In genomic region chr10:101894742-101895141, GRCh38 we compare ENCODE assay signal across 17 cellular contexts. TPM values are rescaled to one million over a fixed set of nuclear protein-coding genes. Genes with fewer than 3 reads are reported as not detected.
"Had no signal": no experiment of that assay in that cellular context is flagged by ENCODE, and none has a peak within 500 bp of the region (broad histone marks: within the 10 kb centered on the region; RNA-seq: fewer than 3 reads in every experiment).

No MANE protein-coding gene starts in this region.

- H3K27ac Mint-ChIP-seq: activated B cell treated with CpG ODN at 0.5 μM for 24 hours; activated CD4-positive, alpha-beta T cell treated with anti-CD3 and anti-CD28 coated beads, Interleukin-2, amount 10 ng/mL, durations not matched to agents 24 days and 14 days; activated naive CD8-positive, alpha-beta T cell treated with anti-CD3 and anti-CD28 coated beads, Interleukin-2, amount 50 U/mL, for 24 hours; activated T-helper 1 cell treated with anti-CD3 and anti-CD28 coated beads, Interleukin-12 subunit alpha, Interleukin-12 subunit beta, Interleukin-2, Interleukin-4 antibody, amounts not matched to agents 30 ng/mL and 10 ng/mL and 1 ng/mL, durations not matched to agents 14 hours and 24 hours and 36 hours had no signal

- H3K27me3 ChIP-seq: ascending aorta, breast epithelium, dorsolateral prefrontal cortex, tibial nerve, uterus had no signal

- DNase-seq: activated B cell treated with CpG ODN at 0.5 μM for 24 hours; activated CD4-positive, alpha-beta T cell treated with anti-CD3 and anti-CD28 coated beads, Interleukin-2, amount 10 ng/mL, durations not matched to agents 24 days and 14 days; activated naive CD8-positive, alpha-beta T cell treated with anti-CD3 and anti-CD28 coated beads, Interleukin-2, amount 50 U/mL, for 24 hours; dorsolateral prefrontal cortex; immature natural killer cell; mammary epithelial cell; mucosa of descending colon; naive thymus-derived CD8-positive, alpha-beta T cell; posterior cingulate gyrus; small intestine; stimulated activated CD4-positive, alpha-beta T cell treated with anti-CD3 and anti-CD28 coated beads, Interleukin-4, amount 100 ng/mL, for 24 hours; stimulated activated naive CD4-positive, alpha-beta T cell; uterus had no signal

- H3K9me3 ChIP-seq: ascending aorta, breast epithelium, mucosa of descending colon, tibial nerve, uterus had no signal

- H3K36me3 ChIP-seq: ascending aorta, breast epithelium, tibial nerve, uterus had no signal

- H3K4me3 Mint-ChIP-seq: activated B cell treated with CpG ODN at 0.5 μM for 24 hours; activated CD4-positive, alpha-beta T cell treated with anti-CD3 and anti-CD28 coated beads, Interleukin-2, amount 10 ng/mL, durations not matched to agents 24 days and 14 days; activated naive CD8-positive, alpha-beta T cell treated with anti-CD3 and anti-CD28 coated beads, Interleukin-2, amount 50 U/mL, for 24 hours; activated T-helper 1 cell treated with anti-CD3 and anti-CD28 coated beads, Interleukin-12 subunit alpha, Interleukin-12 subunit beta, Interleukin-2, Interleukin-4 antibody, amounts not matched to agents 30 ng/mL and 10 ng/mL and 1 ng/mL, durations not matched to agents 14 hours and 24 hours and 36 hours; immature natural killer cell; naive thymus-derived CD8-positive, alpha-beta T cell had no signal

- ATAC-seq: activated naive CD8-positive, alpha-beta T cell treated with anti-CD3 and anti-CD28 coated beads, Interleukin-2, amount 50 U/mL, for 24 hours; mucosa of descending colon; naive thymus-derived CD8-positive, alpha-beta T cell had no signal

- H3K27ac ChIP-seq: ascending aorta, breast epithelium, dorsolateral prefrontal cortex, tibial nerve, uterus had no signal

- H3K4me3 ChIP-seq: ascending aorta, breast epithelium, dorsolateral prefrontal cortex, mucosa of descending colon, tibial nerve, uterus had no signal

- H3K4me1 ChIP-seq: ascending aorta, breast epithelium, tibial nerve, uterus had no signal

- H3K27me3 Mint-ChIP-seq: activated B cell treated with CpG ODN at 0.5 μM for 24 hours; activated CD4-positive, alpha-beta T cell treated with anti-CD3 and anti-CD28 coated beads, Interleukin-2, amount 10 ng/mL, durations not matched to agents 24 days and 14 days; activated naive CD8-positive, alpha-beta T cell treated with anti-CD3 and anti-CD28 coated beads, Interleukin-2, amount 50 U/mL, for 24 hours; naive thymus-derived CD8-positive, alpha-beta T cell had no signal

- H3K36me3 Mint-ChIP-seq: immature natural killer cell had no signal

- H3K9me3 Mint-ChIP-seq: activated B cell treated with CpG ODN at 0.5 μM for 24 hours; activated CD4-positive, alpha-beta T cell treated with anti-CD3 and anti-CD28 coated beads, Interleukin-2, amount 10 ng/mL, durations not matched to agents 24 days and 14 days; activated naive CD8-positive, alpha-beta T cell treated with anti-CD3 and anti-CD28 coated beads, Interleukin-2, amount 50 U/mL, for 24 hours; activated T-helper 1 cell treated with anti-CD3 and anti-CD28 coated beads, Interleukin-12 subunit alpha, Interleukin-12 subunit beta, Interleukin-2, Interleukin-4 antibody, amounts not matched to agents 30 ng/mL and 10 ng/mL and 1 ng/mL, durations not matched to agents 14 hours and 24 hours and 36 hours; immature natural killer cell; naive thymus-derived CD8-positive, alpha-beta T cell had no signal

RNA-seq across cellular contexts. Expression of gene KCNIP2, which starts 51.1 kb away (rescaled TPM):
- polyA plus RNA-seq: immature natural killer cell; naive thymus-derived CD8-positive, alpha-beta T cell had no signal
